Comparison of ENCODE assay signal across 11 cellular contexts in the genomic region with DNA sequence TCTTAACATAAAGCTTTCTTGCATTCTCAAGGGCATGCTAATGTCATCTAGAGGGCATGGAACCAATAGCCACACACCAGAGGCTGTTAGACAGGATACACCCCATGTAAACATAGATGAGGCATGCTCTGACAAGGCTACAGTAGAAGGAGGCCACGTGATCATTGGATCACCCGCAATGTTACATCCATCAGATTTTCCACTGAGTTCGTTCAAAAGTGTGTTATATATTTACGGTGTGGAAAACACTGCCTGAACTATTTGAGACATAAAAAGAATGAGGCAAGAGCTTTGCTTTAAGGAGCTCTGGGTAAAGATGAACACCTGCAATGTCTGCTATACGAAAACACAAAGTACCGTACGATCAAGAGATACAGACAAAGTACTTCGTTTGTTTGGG.
DNase-seq lines count a peak whose midpoint lies in the region; ATAC-seq, FAIRE-seq and TF ChIP-seq lines count a peak whose summit lies in the region.
"Had no signal": no experiment of that assay in that cellular context is flagged by ENCODE, and none has a peak within 500 bp of the region (broad histone marks: within the 10 kb centered on the region; RNA-seq: fewer than 3 reads in every experiment).

No MANE protein-coding gene starts in this region.

- H3K27me3 ChIP-seq in cardiac muscle cell: no peaks in the 10 kb centered on the region
- H3K27me3 ChIP-seq in small intestine (ENCODE audit: control insufficient read depth in 2 of 2, insufficient read depth in 2 of 2, low read length in 2 of 2): no peaks in the 10 kb centered on the region

- 74 to 80% (median 79%) methylated on average over 8 of the region's 8 CpGs for WGBS in small intestine, 3 donors

- H3K4me1 ChIP-seq in cardiac muscle cell (ENCODE audit: low read depth): peaks cover 9% of the 10 kb centered on the region
- H3K4me1 ChIP-seq in small intestine (ENCODE audit: control insufficient read depth in 2 of 2, insufficient read depth in 1 of 2, low read depth in 1 of 2, low read length in 1 of 2): no peaks in the 10 kb centered on the region

- no peaks in the 10 kb centered on the region for H3K9me3 ChIP-seq in cardiac muscle cell (ENCODE audit: low read depth)
- no peaks in the 10 kb centered on the region for H3K9me3 ChIP-seq in small intestine (ENCODE audit: control insufficient read depth, low read depth)

- H3K4me3 ChIP-seq in cardiac muscle cell: no peak overlapping the region
- H3K4me3 ChIP-seq in cardiac fibroblast (replicated peaks in 1 of 2; ENCODE audit: low read depth in 2 of 2, low read length in 2 of 2): no peak overlapping the region
- H3K4me3 ChIP-seq in small intestine (ENCODE audit: low read depth in 1 of 2, low read length in 2 of 2): no peak overlapping the region
- H3K4me3 ChIP-seq: SK-N-MC had no signal

- ATAC-seq in Right ventricle myocardium superior (ENCODE audit: poor library complexity) (no peak), HG03460 (IDR thresholded peaks at IDR 0.05; ENCODE audit: unreplicated experiment) (no peak), GM18517 (IDR thresholded peaks at IDR 0.05; ENCODE audit: unreplicated experiment) (no peak)

- intact Hi-C loops in Right ventricle myocardium superior (cut with DNase I): no loop called here

- DNase-seq in cardiac muscle cell (ENCODE audit: low read depth in 1 of 2, low spot score in 1 of 2) (peak; percentile 2 to 19), Right ventricle myocardium superior (no peak), cardiac fibroblast (ENCODE audit: low read depth in 2 of 2) (peak; percentile 4 to 12), lung microvascular endothelial cell (ENCODE audit: low read depth in 2 of 2) (peak; percentile 6 to 50), urothelium cell line (ENCODE audit: low spot score) (peak; percentile 3), small intestine (no peak)
- DNase-seq: stimulated activated CD4-positive, alpha-beta T cell treated with anti-CD3 and anti-CD28 coated beads, Interleukin-12 subunit alpha, Interleukin-12 subunit beta, amount 100 ng/mL, for 4 hours had no signal

- H3K36me3 ChIP-seq in cardiac muscle cell (no peaks in the 10 kb centered on the region), small intestine (ENCODE audit: control insufficient read depth in 2 of 2, insufficient read depth in 2 of 2, low read length in 2 of 2) (no peaks in the 10 kb centered on the region)
- H3K36me3 ChIP-seq: WERI-Rb-1 had no signal

- no peak for FAIRE-seq in urothelium cell line (lab: Jason Lieb, UNC)
- FAIRE-seq in small intestine (lab: Jason Lieb, UNC): no peak

- H3K27ac ChIP-seq in cardiac muscle cell (no peak overlapping the region), small intestine (ENCODE audit: low read depth in 1 of 2, low read length in 1 of 2) (no peak overlapping the region)
- H3K27ac ChIP-seq: SK-N-MC, WERI-Rb-1 had no signal

- TF ChIP-seq CTCF in cardiac muscle cell (IDR thresholded peaks at IDR 0.05; ENCODE audit: low read depth, low read length) (no peak), cardiac fibroblast (IDR thresholded peaks at IDR 0.05; ENCODE audit: low read depth, low read length) (no peak)

Comparison
In these comparisons a context has a peak if more than half of its experiments do, and no peak if none do; other contexts are left out.
1. DNase-seq: peak in cardiac muscle cell (2 of 2), cardiac fibroblast (2 of 2), lung microvascular endothelial cell (2 of 2) and urothelium cell line (single experiment); none in Right ventricle myocardium superior (single experiment) and small intestine (single experiment).